Comparison of ENCODE assay signal across 1 cellular context in genomic region chr14:39276579-39277114, GRCh38.
TF ChIP-seq lines count a peak whose summit lies in the region.

No MANE protein-coding gene starts in this region.

TF ChIP-seq in WTC11, 78 proteins besides CTCF, POLR2A, EP300 and RAD21 (continued from another document):
- TF ChIP-seq, protein P1, sequence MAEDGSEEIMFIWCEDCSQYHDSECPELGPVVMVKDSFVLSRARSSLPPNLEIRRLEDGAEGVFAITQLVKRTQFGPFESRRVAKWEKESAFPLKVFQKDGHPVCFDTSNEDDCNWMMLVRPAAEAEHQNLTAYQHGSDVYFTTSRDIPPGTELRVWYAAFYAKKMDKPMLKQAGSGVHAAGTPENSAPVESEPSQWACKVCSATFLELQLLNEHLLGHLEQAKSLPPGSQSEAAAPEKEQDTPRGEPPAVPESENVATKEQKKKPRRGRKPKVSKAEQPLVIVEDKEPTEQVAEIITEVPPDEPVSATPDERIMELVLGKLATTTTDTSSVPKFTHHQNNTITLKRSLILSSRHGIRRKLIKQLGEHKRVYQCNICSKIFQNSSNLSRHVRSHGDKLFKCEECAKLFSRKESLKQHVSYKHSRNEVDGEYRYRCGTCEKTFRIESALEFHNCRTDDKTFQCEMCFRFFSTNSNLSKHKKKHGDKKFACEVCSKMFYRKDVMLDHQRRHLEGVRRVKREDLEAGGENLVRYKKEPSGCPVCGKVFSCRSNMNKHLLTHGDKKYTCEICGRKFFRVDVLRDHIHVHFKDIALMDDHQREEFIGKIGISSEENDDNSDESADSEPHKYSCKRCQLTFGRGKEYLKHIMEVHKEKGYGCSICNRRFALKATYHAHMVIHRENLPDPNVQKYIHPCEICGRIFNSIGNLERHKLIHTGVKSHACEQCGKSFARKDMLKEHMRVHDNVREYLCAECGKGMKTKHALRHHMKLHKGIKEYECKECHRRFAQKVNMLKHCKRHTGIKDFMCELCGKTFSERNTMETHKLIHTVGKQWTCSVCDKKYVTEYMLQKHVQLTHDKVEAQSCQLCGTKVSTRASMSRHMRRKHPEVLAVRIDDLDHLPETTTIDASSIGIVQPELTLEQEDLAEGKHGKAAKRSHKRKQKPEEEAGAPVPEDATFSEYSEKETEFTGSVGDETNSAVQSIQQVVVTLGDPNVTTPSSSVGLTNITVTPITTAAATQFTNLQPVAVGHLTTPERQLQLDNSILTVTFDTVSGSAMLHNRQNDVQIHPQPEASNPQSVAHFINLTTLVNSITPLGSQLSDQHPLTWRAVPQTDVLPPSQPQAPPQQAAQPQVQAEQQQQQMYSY (CRISPR knock-in tag; IDR thresholded peaks at IDR 0.05), result no peak
- TF ChIP-seq ELF4 (CRISPR knock-in tag; IDR thresholded peaks at IDR 0.05; ENCODE audit: low read depth) (no peak), ZNF423 (CRISPR knock-in tag; IDR thresholded peaks at IDR 0.05) (no peak), PREB (CRISPR knock-in tag; IDR thresholded peaks at IDR 0.05; ENCODE audit: borderline replicate concordance) (no peak), KAT7 (CRISPR knock-in tag; IDR thresholded peaks at IDR 0.05; ENCODE audit: borderline replicate concordance) (no peak), ERG (CRISPR knock-in tag; IDR thresholded peaks at IDR 0.05) (no peak), TEAD4 (CRISPR knock-in tag; IDR thresholded peaks at IDR 0.05) (no peak), NR1H2 (CRISPR knock-in tag; IDR thresholded peaks at IDR 0.05) (no peak)
- TF ChIP-seq, protein P2, sequence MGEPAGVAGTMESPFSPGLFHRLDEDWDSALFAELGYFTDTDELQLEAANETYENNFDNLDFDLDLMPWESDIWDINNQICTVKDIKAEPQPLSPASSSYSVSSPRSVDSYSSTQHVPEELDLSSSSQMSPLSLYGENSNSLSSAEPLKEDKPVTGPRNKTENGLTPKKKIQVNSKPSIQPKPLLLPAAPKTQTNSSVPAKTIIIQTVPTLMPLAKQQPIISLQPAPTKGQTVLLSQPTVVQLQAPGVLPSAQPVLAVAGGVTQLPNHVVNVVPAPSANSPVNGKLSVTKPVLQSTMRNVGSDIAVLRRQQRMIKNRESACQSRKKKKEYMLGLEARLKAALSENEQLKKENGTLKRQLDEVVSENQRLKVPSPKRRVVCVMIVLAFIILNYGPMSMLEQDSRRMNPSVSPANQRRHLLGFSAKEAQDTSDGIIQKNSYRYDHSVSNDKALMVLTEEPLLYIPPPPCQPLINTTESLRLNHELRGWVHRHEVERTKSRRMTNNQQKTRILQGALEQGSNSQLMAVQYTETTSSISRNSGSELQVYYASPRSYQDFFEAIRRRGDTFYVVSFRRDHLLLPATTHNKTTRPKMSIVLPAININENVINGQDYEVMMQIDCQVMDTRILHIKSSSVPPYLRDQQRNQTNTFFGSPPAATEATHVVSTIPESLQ (CRISPR knock-in tag; IDR thresholded peaks at IDR 0.05), result no peak
